ENCODE assay signal across 33 cellular contexts in genomic region chr2:129518937-129519336, GRCh38.
DNase-seq lines count a peak whose midpoint lies in the region; ATAC-seq and TF ChIP-seq lines count a peak whose summit lies in the region.
"Had no signal": no experiment of that assay in that cellular context is flagged by ENCODE, and none has a peak within 500 bp of the region (broad histone marks: within the 10 kb centered on the region; RNA-seq: fewer than 3 reads in every experiment).

No MANE protein-coding gene starts in this region.

- H3K36me3 Mint-ChIP-seq in nephron (ENCODE audit: low read depth) (no peaks in the 10 kb centered on the region), immature natural killer cell (peaks cover 0 to 3% (median 0%) of the 10 kb centered on the region in 3 donors)
- no peaks in the 10 kb centered on the region for H3K36me3 Mint-ChIP-seq in stimulated activated naive B cell treated with anti-CD40 and anti-IgM and Interleukin-4, amounts not matched to agents 10 μg/mL and 1 μg/mL and 100 μg/mL, for 72 hours
- H3K36me3 Mint-ChIP-seq: CD14-positive monocyte; CD4-positive, alpha-beta memory T cell; CD4-positive, CD25-positive, alpha-beta regulatory T cell; CD8-positive, alpha-beta T cell had no signal

- H3K4me2 ChIP-seq in BLaER1, result peak overlapping the region; percentile 21; the same call in 1 of the 2 replicates
- H3K4me2 ChIP-seq: A549 had no signal

- H3K27me3 ChIP-seq in BLaER1, result no peaks in the 10 kb centered on the region
- H3K27me3 ChIP-seq: BE2C; BLaER1 treated with 17β-estradiol and CSF1 and Interleukin-3, amounts not matched to agents 10 nM and 100 nM had no signal

- peaks cover 27% of the 10 kb centered on the region for H3K9me3 ChIP-seq in BLaER1
- H3K9me3 ChIP-seq: A549, BE2C, Caco-2 had no signal

- peaks cover 57% of the 10 kb centered on the region for H3K9me3 Mint-ChIP-seq in nephron
- H3K9me3 Mint-ChIP-seq in stimulated activated naive B cell treated with anti-CD40 and anti-IgM and Interleukin-4, amounts not matched to agents 10 μg/mL and 1 μg/mL and 100 μg/mL, for 72 hours, result peaks cover 20 to 35% of the 10 kb centered on the region in 2 donors
- H3K9me3 Mint-ChIP-seq in immature natural killer cell, result peaks cover 0 to 16% (median 6%) of the 10 kb centered on the region in 6 donors

- H3K4me1 Mint-ChIP-seq in nephron (no peaks in the 10 kb centered on the region), immature natural killer cell (no peaks in the 10 kb centered on the region)
- peaks cover 6 to 14% of the 10 kb centered on the region in 2 donors for H3K4me1 Mint-ChIP-seq in stimulated activated naive B cell treated with anti-CD40 and anti-IgM and Interleukin-4, amounts not matched to agents 10 μg/mL and 1 μg/mL and 100 μg/mL, for 72 hours
- H3K4me1 Mint-ChIP-seq: B cell; CD14-positive monocyte; CD4-positive, alpha-beta memory T cell; CD4-positive, CD25-positive, alpha-beta regulatory T cell; CD8-positive, alpha-beta memory T cell had no signal

- no peak overlapping the region for H3K27ac ChIP-seq in BLaER1
- H3K27ac ChIP-seq: 22Rv1; A549; BLaER1 treated with 17β-estradiol and CSF1 and Interleukin-3, amounts not matched to agents 10 nM and 100 nM; C4-2B had no signal

- H3K9ac ChIP-seq in BLaER1, result no peak overlapping the region
- H3K9ac ChIP-seq: BLaER1 treated with 17β-estradiol and CSF1 and Interleukin-3, amounts not matched to agents 10 nM and 100 nM had no signal

- peak overlapping the region; percentile 26 to 86 (median 67) for H3K27ac Mint-ChIP-seq in nephron
- H3K27ac Mint-ChIP-seq in stimulated activated naive B cell treated with anti-CD40 and anti-IgM and Interleukin-4, amounts not matched to agents 10 μg/mL and 1 μg/mL and 100 μg/mL, for 72 hours, result no peak overlapping the region
- H3K27ac Mint-ChIP-seq in immature natural killer cell, result no peak overlapping the region
- H3K27ac Mint-ChIP-seq: B cell; CD14-positive monocyte; CD4-positive, alpha-beta memory T cell; CD4-positive, alpha-beta T cell; CD4-positive, CD25-positive, alpha-beta regulatory T cell; CD8-positive, alpha-beta memory T cell; CD8-positive, alpha-beta T cell had no signal

- peak; percentile 69 to 93 for ATAC-seq in stimulated activated naive B cell treated with anti-CD40 and anti-IgM and Interleukin-4, amounts not matched to agents 10 μg/mL and 1 μg/mL and 100 μg/mL, for 72 hours (replicated peaks)
- no peak for ATAC-seq in GM19351 (IDR thresholded peaks at IDR 0.05; ENCODE audit: unreplicated experiment)
- ATAC-seq: A549; CD8-positive, alpha-beta T cell had no signal

- DNase-seq in CD1c-positive myeloid dendritic cell (ENCODE audit: extremely low spot score), result peak; percentile 3
- DNase-seq in stimulated activated naive B cell treated with anti-CD40 and anti-IgM and Interleukin-4, amounts not matched to agents 10 μg/mL and 1 μg/mL and 100 μg/mL, for 72 hours, result no peak
- DNase-seq in DMS153 (lab: John Stamatoyannopoulos, UW), result no peak
- DNase-seq in immature natural killer cell, result no peak
- no peak for DNase-seq in mucosa of gallbladder (ENCODE audit: low spot score)
- DNase-seq: 8988T; ACHN; AML-193; BE2C; C1 segment of cervical spinal cord; Caco-2; Calu3; CD4-positive, alpha-beta memory T cell; CD4-positive, alpha-beta T cell; CD4-positive, CD25-positive, alpha-beta regulatory T cell; CD8-positive, alpha-beta memory T cell; CD8-positive, alpha-beta T cell; COR-L47; DMS 273 treated with DMSO at 0.1 percent for 48 hours; DMS53; DMS79; DMS79 treated with DMSO at 0.1 percent for 48 hours; DND-41; EL had no signal

- TF ChIP-seq CTCF in nephron (IDR thresholded peaks at IDR 0.05; ENCODE audit: unreplicated experiment in 3 of 3), result no peak

- H3K4me1 ChIP-seq in BLaER1, result peaks cover 24% of the 10 kb centered on the region
- H3K4me1 ChIP-seq: A549, BE2C, Caco-2 had no signal

- peaks cover 5% of the 10 kb centered on the region for H3K27me3 Mint-ChIP-seq in nephron (ENCODE audit: low read depth)
- peaks cover 9 to 10% of the 10 kb centered on the region in 2 donors for H3K27me3 Mint-ChIP-seq in stimulated activated naive B cell treated with anti-CD40 and anti-IgM and Interleukin-4, amounts not matched to agents 10 μg/mL and 1 μg/mL and 100 μg/mL, for 72 hours
- H3K27me3 Mint-ChIP-seq in immature natural killer cell (ENCODE audit: low read depth in 3 of 3), result peaks cover 0 to 3% (median 3%) of the 10 kb centered on the region in 3 donors
- H3K27me3 Mint-ChIP-seq: CD4-positive, alpha-beta T cell; CD4-positive, CD25-positive, alpha-beta regulatory T cell; CD8-positive, alpha-beta memory T cell had no signal

- H3K4me3 Mint-ChIP-seq in nephron (no peak overlapping the region), immature natural killer cell (no peak overlapping the region)
- H3K4me3 Mint-ChIP-seq in stimulated activated naive B cell treated with anti-CD40 and anti-IgM and Interleukin-4, amounts not matched to agents 10 μg/mL and 1 μg/mL and 100 μg/mL, for 72 hours, result no peak overlapping the region
- H3K4me3 Mint-ChIP-seq: B cell; CD14-positive monocyte; CD4-positive, alpha-beta memory T cell; CD4-positive, alpha-beta T cell; CD8-positive, alpha-beta memory T cell; CD8-positive, alpha-beta T cell had no signal

- H3K36me3 ChIP-seq in BLaER1, result no peaks in the 10 kb centered on the region
- H3K36me3 ChIP-seq: BE2C had no signal

- no peak overlapping the region for H3K4me3 ChIP-seq in BLaER1
- H3K4me3 ChIP-seq: A549; BLaER1 treated with 17β-estradiol and CSF1 and Interleukin-3, amounts not matched to agents 10 nM and 100 nM had no signal

- no peaks in the 10 kb centered on the region for H4K20me1 ChIP-seq in BLaER1
- H4K20me1 ChIP-seq: BLaER1 treated with 17β-estradiol and CSF1 and Interleukin-3, amounts not matched to agents 10 nM and 100 nM had no signal

Comparison
In these comparisons a context has a peak if more than half of its experiments do, and no peak if none do; other contexts are left out.
1. H3K27ac Mint-ChIP-seq: peak in nephron (3 of 3); none in stimulated activated naive B cell treated with anti-CD40 and anti-IgM and Interleukin-4, amounts not matched to agents 10 μg/mL and 1 μg/mL and 100 μg/mL, for 72 hours (single experiment) and immature natural killer cell (0 of 6).